10 cellular contexts compared by ENCODE assay signal in the genomic region with DNA sequence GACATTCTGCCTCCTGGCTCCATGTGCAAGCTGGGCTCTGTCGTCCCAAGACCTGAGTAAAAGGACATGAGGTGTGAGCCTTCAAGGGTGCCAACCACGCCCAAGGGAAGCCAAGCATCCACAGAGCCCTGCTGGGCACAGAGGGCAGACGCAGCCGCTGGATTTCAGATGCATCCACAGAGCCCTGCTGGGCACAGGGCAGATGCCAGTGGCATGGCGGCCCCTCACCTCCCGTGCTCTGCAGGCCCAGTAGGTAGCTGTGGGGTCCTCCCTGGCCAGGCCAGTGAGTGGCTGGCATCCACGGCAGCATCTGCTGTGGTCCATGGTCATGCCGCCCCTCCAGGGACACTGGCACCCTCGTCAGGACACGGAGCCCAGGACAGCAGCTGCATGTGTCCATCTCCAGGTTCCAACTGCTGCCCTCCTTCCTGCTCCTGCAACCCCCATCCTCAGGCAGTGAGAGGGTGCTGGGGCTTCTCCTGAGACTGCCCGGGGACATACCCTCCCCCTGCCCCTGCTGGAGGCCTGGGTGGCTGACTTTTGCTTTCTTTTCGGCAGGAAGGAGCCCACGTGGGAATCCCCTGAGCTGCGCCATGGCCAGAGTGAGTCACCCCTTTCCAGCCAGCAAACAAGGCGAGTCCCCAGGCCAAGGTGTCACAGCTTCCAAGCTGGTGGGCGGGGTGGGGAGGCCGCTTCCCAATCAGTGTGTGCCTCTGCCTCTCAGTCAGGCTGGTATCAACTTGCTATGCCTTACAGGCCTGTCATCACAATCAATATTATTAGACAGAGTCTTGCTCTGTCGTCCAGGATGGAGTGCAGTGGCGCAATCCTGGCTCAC. TPM values are rescaled to one million over a fixed set of nuclear protein-coding genes. Genes with fewer than 3 reads are reported as not detected.
DNase-seq lines count a peak whose midpoint lies in the region; FAIRE-seq lines count a peak whose summit lies in the region.
"Had no signal": no experiment of that assay in that cellular context is flagged by ENCODE, and none has a peak within 500 bp of the region (broad histone marks: within the 10 kb centered on the region; RNA-seq: fewer than 3 reads in every experiment).

No MANE protein-coding gene starts in this region.

- H3K4me3 ChIP-seq in skeletal muscle satellite cell (ENCODE audit: low read length) = peak overlapping the region; percentile 64

- no peaks in the 10 kb centered on the region for H3K27me3 ChIP-seq in skeletal muscle satellite cell (ENCODE audit: control insufficient read depth, insufficient read depth, low read length)

- no peaks in the 10 kb centered on the region for H3K36me3 ChIP-seq in skeletal muscle satellite cell (ENCODE audit: insufficient read depth, low read length)

- peak; percentile 38 for DNase-seq in NCI-H748 (lab: John Stamatoyannopoulos, UW; ENCODE audit: unreplicated experiment)
- DNase-seq in NCI-H748 treated with DMSO at 0.1 percent for 48 hours (lab: John Stamatoyannopoulos, UW) = no peak
- peak; percentile 62 for DNase-seq in MV-4-11 (lab: John Stamatoyannopoulos, UW)
- DNase-seq in activated CD8-positive, alpha-beta memory T cell treated with anti-CD3 and anti-CD28 coated beads, Interleukin-2, amount 50 U/mL, for 1 hour (ENCODE audit: extremely low read depth) = peak; percentile 85
- peak; percentile 56 for DNase-seq in fibroblast of gingiva (ENCODE audit: low read depth)
- DNase-seq in frontal cortex (ENCODE audit: low spot score in 2 of 2) = no peak
- no peak for DNase-seq in NCI-H526 (lab: John Stamatoyannopoulos, UW)

- peak overlapping the region; percentile 49 for H3K9ac ChIP-seq in skeletal muscle satellite cell (ENCODE audit: low read depth, low read length)

- no peak for FAIRE-seq in frontal cortex (lab: Jason Lieb, UNC)
- FAIRE-seq: A204.1, islet of Langerhans had no signal

- no peaks in the 10 kb centered on the region for H3K9me3 ChIP-seq in skeletal muscle satellite cell (replicated peaks; ENCODE audit: low read length)

- peak overlapping the region; percentile 89 for H3K4me2 ChIP-seq in skeletal muscle satellite cell (ENCODE audit: low read length)

- H3K4me1 ChIP-seq in skeletal muscle satellite cell (ENCODE audit: control insufficient read depth, insufficient read depth, low read length) = peaks cover 24% of the 10 kb centered on the region

RNA-seq across cellular contexts. Expression of a gene that starts 4.0 kb away (rescaled TPM):
- 10.6 and 11.6 TPM in 2 replicates for total RNA-seq in skeletal muscle satellite cell (2012; rRNA removed)
- total RNA-seq in frontal cortex = 7.3 TPM

RNA-seq across cellular contexts. Expression of a gene that starts 16.2 kb away (rescaled TPM):
- 209 and 288 TPM in 2 replicates for total RNA-seq in skeletal muscle satellite cell (2012; rRNA removed)
- 140 TPM for total RNA-seq in frontal cortex

RNA-seq across cellular contexts. Expression of a gene that starts 30.2 kb away (rescaled TPM):
- total RNA-seq in skeletal muscle satellite cell (2012; rRNA removed) = 0.51 and 0.66 TPM in 2 replicates
- 4.1 TPM for total RNA-seq in frontal cortex

RNA-seq across cellular contexts. Expression of a gene that starts 33.1 kb away (rescaled TPM):
- 63.6 and 65.7 TPM in 2 replicates for total RNA-seq in skeletal muscle satellite cell (2012; rRNA removed)
- 143 TPM for total RNA-seq in frontal cortex

RNA-seq across cellular contexts. Expression of a gene that starts 40.0 kb away (rescaled TPM):
- total RNA-seq in skeletal muscle satellite cell (2012; rRNA removed) = 1.5 TPM in 2 replicates
- total RNA-seq in frontal cortex = 0.82 TPM

Comparison
In these comparisons a context has a peak if more than half of its experiments do, and no peak if none do; other contexts are left out.
1. DNase-seq: peak in NCI-H748 (single experiment), MV-4-11 (single experiment), activated CD8-positive, alpha-beta memory T cell treated with anti-CD3 and anti-CD28 coated beads, Interleukin-2, amount 50 U/mL, for 1 hour (single experiment) and fibroblast of gingiva (single experiment); none in NCI-H748 treated with DMSO at 0.1 percent for 48 hours (single experiment), frontal cortex (0 of 2) and NCI-H526 (0 of 2).